Comparison of ENCODE assay signal across 1 cellular context in genomic region chr5:140725799-140726471, GRCh38.
TF ChIP-seq lines count a peak whose summit lies in the region.

No MANE protein-coding gene starts in this region.

TF ChIP-seq in HepG2, 621 proteins besides CTCF, POLR2A, EP300 and RAD21 (continues in another document):
- TF ChIP-seq ZNF720 (CRISPR knock-in tag; IDR thresholded peaks at IDR 0.05), result no peak
- TF ChIP-seq ZBTB7A (CRISPR knock-in tag; IDR thresholded peaks at IDR 0.05), result no peak
- peak; percentile 69; the same call in 1 of the 2 replicates for TF ChIP-seq ZNF800 (CRISPR knock-in tag; IDR thresholded peaks at IDR 0.05)
- TF ChIP-seq ZFAT (CRISPR knock-in tag; conservative IDR thresholded peaks at IDR 0.05), result no peak
- peak; percentile 68 for TF ChIP-seq ZNF574 (CRISPR knock-in tag; IDR thresholded peaks at IDR 0.05)
- TF ChIP-seq ZFP36L2 (CRISPR knock-in tag; IDR thresholded peaks at IDR 0.05), result no peak
- TF ChIP-seq ZNF609 (CRISPR knock-in tag; IDR thresholded peaks at IDR 0.05; ENCODE audit: borderline replicate concordance), result no peak; the same call in 1 of the 2 replicates
- no peak for TF ChIP-seq ZNF629 (CRISPR knock-in tag; conservative IDR thresholded peaks at IDR 0.05)
- no peak for TF ChIP-seq AGO2 (optimal IDR thresholded peaks at IDR 0.05; ENCODE audit: low read depth, low read length)
- no peak for TF ChIP-seq ZNF34 (CRISPR knock-in tag; IDR thresholded peaks at IDR 0.05; ENCODE audit: borderline replicate concordance)
- peak; percentile 81 for TF ChIP-seq ZNF614 (CRISPR knock-in tag; IDR thresholded peaks at IDR 0.05; ENCODE audit: borderline replicate concordance)
- TF ChIP-seq ZFX (CRISPR knock-in tag; IDR thresholded peaks at IDR 0.05; ENCODE audit: low read depth), result no peak
- TF ChIP-seq NR0B2 (CRISPR knock-in tag; IDR thresholded peaks at IDR 0.05), result no peak
- no peak for TF ChIP-seq MLLT10 (CRISPR knock-in tag; IDR thresholded peaks at IDR 0.05)
- 0 out of 2 replicates have a peak, but pooled peaks have one; percentile 6 for TF ChIP-seq ATF7 (IDR thresholded peaks at IDR 0.05)
- TF ChIP-seq ATF7 (CRISPR knock-in tag; IDR thresholded peaks at IDR 0.05), result no peak
- TF ChIP-seq ATF5 (CRISPR knock-in tag; IDR thresholded peaks at IDR 0.05; ENCODE audit: low read depth), result no peak
- no peak for TF ChIP-seq ZNF207 (IDR thresholded peaks at IDR 0.05; ENCODE audit: borderline replicate concordance)
- TF ChIP-seq ARID2 (CRISPR knock-in tag; IDR thresholded peaks at IDR 0.05; ENCODE audit: borderline replicate concordance), result no peak
- no peak for TF ChIP-seq ZNF639 (CRISPR knock-in tag; conservative IDR thresholded peaks at IDR 0.05)
- TF ChIP-seq KLF6 (CRISPR knock-in tag; IDR thresholded peaks at IDR 0.05), result 0 out of 2 replicates have a peak, but pooled peaks have one; percentile 32
- peak; percentile 41; the same call in 1 of the 2 replicates for TF ChIP-seq NFIC (IDR thresholded peaks at IDR 0.05; ENCODE audit: low read length)
- TF ChIP-seq HOXD1 (CRISPR knock-in tag; IDR thresholded peaks at IDR 0.05), result peak; percentile 51; the same call in 1 of the 2 replicates
- peak; percentile 58 for TF ChIP-seq YEATS4 (CRISPR knock-in tag; IDR thresholded peaks at IDR 0.05; ENCODE audit: borderline replicate concordance)
- TF ChIP-seq JARID2 (CRISPR knock-in tag; IDR thresholded peaks at IDR 0.05; ENCODE audit: insufficient replicate concordance), result peak; percentile 64
- TF ChIP-seq IKZF1 (IDR thresholded peaks at IDR 0.05), result no peak
- no peak for TF ChIP-seq ZNF143 (CRISPR knock-in tag; IDR thresholded peaks at IDR 0.05)
- TF ChIP-seq HMGXB3 (CRISPR knock-in tag; IDR thresholded peaks at IDR 0.05; ENCODE audit: borderline replicate concordance), result peak; percentile 78; the same call in 1 of the 2 replicates
- TF ChIP-seq AKAP8 (CRISPR knock-in tag; IDR thresholded peaks at IDR 0.05), result no peak
- no peak for TF ChIP-seq ZNF280B (CRISPR knock-in tag; IDR thresholded peaks at IDR 0.05; ENCODE audit: borderline replicate concordance)
- TF ChIP-seq MYNN (CRISPR knock-in tag; IDR thresholded peaks at IDR 0.05; ENCODE audit: low read depth), result peak; percentile 48; the same call in 1 of the 2 replicates
- TF ChIP-seq GLMP (CRISPR knock-in tag; IDR thresholded peaks at IDR 0.05; ENCODE audit: borderline replicate concordance), result no peak
- TF ChIP-seq HOXA3 (CRISPR knock-in tag; IDR thresholded peaks at IDR 0.05), result peak; percentile 72
- TF ChIP-seq ZBTB38 (CRISPR knock-in tag; IDR thresholded peaks at IDR 0.05), result 0 out of 2 replicates have a peak, but pooled peaks have one; percentile 15
